In genomic region chr5:123036391-123037103, GRCh38 we compare ENCODE assay signal across 8 cellular contexts. TPM values are rescaled to one million over a fixed set of nuclear protein-coding genes. Genes with fewer than 3 reads are reported as not detected.
DNase-seq lines count a peak whose midpoint lies in the region; ATAC-seq, FAIRE-seq and TF ChIP-seq lines count a peak whose summit lies in the region.

PPIC (minus strand) TSS chr5:123036725; CDS start chr5:123036625, 100 bp downstream.

- TF ChIP-seq RAD21 in GM12878 (IDR thresholded peaks at IDR 0.05; ENCODE audit: insufficient read depth, low read depth, low read length) = no peak

- RAD21 ChIA-PET in GM12878 (lab: Charles Lee; ENCODE audit: unreplicated experiment) = no interaction called here

- intact Hi-C loops in GM12878 (cut with micrococcal nuclease; ENCODE audit: unreplicated experiment) (no loop called here), right cardiac atrium (cut with DNase I) (loop anchor here in 1 of 4 donors (10.0 kb wide), 1 partner anchor 192 kb away; the partner anchor contains the start of gene SNX24), posterior cingulate gyrus (cut with DNase I) (no loop called here)

- H3K79me2 ChIP-seq in GM12878 (ENCODE audit: control insufficient read depth, insufficient read depth, low read length) = no peaks in the 10 kb centered on the region

- no peak for TF ChIP-seq POLR2A in GM12878 (IDR thresholded peaks at IDR 0.05; ENCODE audit: low read depth, low read length)

- H3K36me3 ChIP-seq in BE2C (no peaks in the 10 kb centered on the region), GM12878 (ENCODE audit: control insufficient read depth in 2 of 2, insufficient read depth in 2 of 2, low read length in 1 of 2) (no peaks in the 10 kb centered on the region)

- ATAC-seq in GM18498 (IDR thresholded peaks at IDR 0.05; ENCODE audit: unreplicated experiment) (peak; percentile 67), HG02938 (IDR thresholded peaks at IDR 0.05; ENCODE audit: unreplicated experiment) (peak; percentile 49), GM12878 (peak; percentile 59), right cardiac atrium (peak; percentile 97 to 98), GM18870 (IDR thresholded peaks at IDR 0.05; ENCODE audit: unreplicated experiment) (no peak)

- H3K27me3 ChIP-seq in BE2C = peaks cover 58% of the 10 kb centered on the region
- peaks cover 4 to 18% of the 10 kb centered on the region in 2 experiments for H3K27me3 ChIP-seq in GM12878 (replicated peaks in 1 of 2; ENCODE audit: control insufficient read depth in 2 of 2, insufficient read depth in 2 of 2, low read length in 1 of 2)
- no peaks in the 10 kb centered on the region for H3K27me3 ChIP-seq in right cardiac atrium (ENCODE audit: control insufficient read depth, insufficient read depth)

- no peak within 1 kb of the TSS; the same call in 1 of the 2 replicates for H3K9ac ChIP-seq in GM12878 (ENCODE audit: control insufficient read depth, insufficient read depth, low read length)

- no peak within 1 kb of the TSS for H3K27ac ChIP-seq in GM12878 (ENCODE audit: control insufficient read depth, insufficient read depth)
- peak within 1 kb of the TSS; percentile 88 for H3K27ac ChIP-seq in right cardiac atrium (ENCODE audit: low read length)

- H3K9me3 ChIP-seq in BE2C (no peaks in the 10 kb centered on the region), GM12878 (replicated peaks; ENCODE audit: control insufficient read depth, insufficient read depth, low read length) (no peaks in the 10 kb centered on the region), right cardiac atrium (ENCODE audit: control insufficient read depth, low read length) (no peaks in the 10 kb centered on the region)

- peak within 1 kb of the TSS; percentile 81 for H3K4me2 ChIP-seq in GM12878 (ENCODE audit: control insufficient read depth, insufficient read depth)

- no peak for TF ChIP-seq EP300 in GM12878 (IDR thresholded peaks at IDR 0.05; ENCODE audit: borderline replicate concordance in 1 of 2, control insufficient read depth in 1 of 2, low read depth in 2 of 2, low read length in 2 of 2)

- in situ Hi-C loops in GM12878 (cut with MboI) = no loop called here

- CTCF ChIA-PET in GM12878 (lab: Yijun Ruan, JAX) = no interaction called here

- DNase-seq in BE2C = peak; percentile 68
- peak; percentile 79 for DNase-seq in NCI-H748 (lab: John Stamatoyannopoulos, UW; ENCODE audit: unreplicated experiment)
- DNase-seq in GM12878 (ENCODE audit: low read depth, low spot score) = no peak
- peak; percentile 93 to 95 (median 95) for DNase-seq in right cardiac atrium
- DNase-seq in posterior cingulate gyrus = peak; percentile 31 to 91 (median 50)

- no peak for FAIRE-seq in GM12878 (lab: Jason Lieb, UNC)

- POLR2A ChIA-PET in GM12878 (lab: Charles Lee) = no interaction called here

- 16% methylated on average over 72 of the region's 84 CpGs for WGBS in GM12878 (ENCODE audit: insufficient coverage, insufficient replicate concordance, low lambda C conversion rate, missing lambda C conversion rate)
- WGBS in right cardiac atrium = under 1% methylated on average over 84 of the region's 84 CpGs

- no peaks in the 10 kb centered on the region for H3K4me1 ChIP-seq in BE2C
- peaks cover 3% of the 10 kb centered on the region; the same call in 1 of the 2 replicates for H3K4me1 ChIP-seq in GM12878 (ENCODE audit: control insufficient read depth, insufficient read depth, low read length)
- H3K4me1 ChIP-seq in right cardiac atrium (ENCODE audit: control insufficient read depth, insufficient read depth, low read length) = peaks cover 3% of the 10 kb centered on the region

- peak within 1 kb of the TSS; percentile 72 for H2AFZ ChIP-seq in GM12878 (ENCODE audit: control insufficient read depth, low read depth, low read length)

- BruUV-seq in GM12878 (replicated peaks; lab: Mats Ljungman, UMichigan) = no TSS peak

- no peaks in the 10 kb centered on the region for H4K20me1 ChIP-seq in GM12878 (ENCODE audit: control insufficient read depth, insufficient read depth)

- peak within 1 kb of the TSS; percentile 67 for H3K4me3 ChIP-seq in BE2C (ENCODE audit: low read depth, low read length)
- peak within 1 kb of the TSS; percentile 70 for H3K4me3 ChIP-seq in GM12878
- H3K4me3 ChIP-seq in right cardiac atrium (ENCODE audit: low read length) = peak within 1 kb of the TSS; percentile 86

- TF ChIP-seq CTCF in BE2C (IDR thresholded peaks at IDR 0.05; ENCODE audit: low read depth, low read length) (no peak), GM12878 (IDR thresholded peaks at IDR 0.05 in 2 of 3, conservative IDR thresholded peaks at IDR 0.05 in 1 of 3; ENCODE audit: control insufficient read depth in 2 of 3, extremely low read depth in 1 of 3, insufficient read depth in 1 of 3, low read depth in 3 of 3, low read length in 3 of 3) (no peak)

- SMC1A ChIA-PET in GM12878 (lab: Charles Lee; ENCODE audit: uncharacterized antibody, unreplicated experiment) = no interaction called here

TF ChIP-seq in GM12878, 131 proteins besides CTCF, POLR2A, EP300 and RAD21:
- TF ChIP-seq HDAC6 (IDR thresholded peaks at IDR 0.05; ENCODE audit: unreplicated experiment) (peak; percentile 77), SUZ12 (IDR thresholded peaks at IDR 0.05; ENCODE audit: unreplicated experiment) (peak; percentile 87), ASH2L (IDR thresholded peaks at IDR 0.05; ENCODE audit: borderline replicate concordance, low read depth) (no peak)

RNA-seq across cellular contexts. Expression of gene PPIC, which starts in this region (rescaled TPM):
- polyA plus RNA-seq in BE2C (2012; ENCODE audit: insufficient read depth, insufficient read length, low read depth) = 0.32 TPM
- not detected in 2 replicates for total RNA-seq in GM12878 (2013; cell fraction: nucleolus; rRNA removed)
- total RNA-seq in GM12878 (2014; rRNA removed) (not detected in 2 replicates), GM12878 (2014; rRNA removed; fragmentation: Illumina TruSeq; extraction: Trizol) (not detected in 2 replicates), GM12878 (2021) (0.21 TPM in 1 of 2 replicates, not detected in the other), right cardiac atrium (10 to 100 TPM; 41.8 to 51.3 (median 42.8) TPM)
- not detected for polyA plus RNA-seq in GM12878 (2011; ENCODE audit: low read depth)
- polyA plus RNA-seq in GM12878 (2011; rRNA removed) (not detected in 2 replicates), GM12878 (2014; fragmentation: Illumina TruSeq; extraction: Trizol) (not detected in 2 replicates), GM12878 (2014; fragmentation: Nextera tagmentation; extraction: Ambion mirVana) (not detected), GM12878 (2014; rRNA removed) (not detected in 2 replicates), GM12878 (2016; fragmentation: Nextera tagmentation; extraction: Ambion mirVana) (under 1 TPM in 1 of 2 experiments, not detected in 1; 0.12 TPM), right cardiac atrium (47.3 TPM)
- polyA plus RNA-seq in GM12878 (2011; cell fraction: cytosol; rRNA removed) = not detected in 2 replicates
- polyA plus RNA-seq in GM12878 (2011; cell fraction: nucleus; rRNA removed) = not detected in 2 replicates
- 0.08 TPM in 1 of 2 replicates, not detected in the other for polyA plus RNA-seq in GM12878 (2012)
- polyA minus RNA-seq in GM12878 (2011; rRNA and poly(A)+ RNA removed) = not detected in 2 replicates
- not detected in 2 replicates for polyA minus RNA-seq in GM12878 (2011; cell fraction: cytosol; rRNA and poly(A)+ RNA removed)
- not detected in 2 replicates for polyA minus RNA-seq in GM12878 (2011; cell fraction: nucleus; rRNA and poly(A)+ RNA removed)

Comparison
In these comparisons a context has a peak if more than half of its experiments do, and no peak if none do; other contexts are left out.
1. RNA of gene PPIC (total RNA-seq): 41.8 to 51.3 TPM in right cardiac atrium; 0.21 TPM in GM12878; every median in the first group is over 10 times any median in the second.
2. RNA of gene PPIC (polyA plus RNA-seq): 47.3 TPM in right cardiac atrium (single experiment); 0.08 to 0.12 TPM in GM12878; every median in the first group is over 10 times any median in the second.
3. Peak in ATAC-seq, H3K4me3 ChIP-seq and H3K4me2 ChIP-seq in GM12878; RNA of the gene not detected or under 1 TPM.
4. Peak in every context shown above with its lines, with median percentiles within 50 percentile points of each other: H3K4me3 ChIP-seq.